ENCODE assay signal across 1 cellular context in the genomic region with DNA sequence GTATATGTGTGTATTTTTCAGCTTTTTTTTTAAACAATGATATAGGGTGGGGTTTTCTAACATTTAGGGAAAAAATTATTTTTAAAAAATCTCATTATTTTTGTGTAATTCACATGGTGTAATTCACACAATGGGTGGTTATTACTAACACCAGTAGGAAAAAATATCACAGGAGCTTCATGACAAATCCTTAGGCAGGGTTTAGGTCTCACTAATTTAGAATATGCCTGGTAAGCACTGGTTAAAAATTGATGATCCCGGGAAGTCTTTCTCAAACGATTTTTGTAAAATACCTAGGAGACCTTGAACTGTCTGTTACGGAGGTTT.
TF ChIP-seq lines count a peak whose summit lies in the region.

No MANE protein-coding gene starts in this region.

TF ChIP-seq in HCT116, 20 proteins besides CTCF, POLR2A, EP300 and RAD21 (continued from another document):
- TF ChIP-seq, protein P1, sequence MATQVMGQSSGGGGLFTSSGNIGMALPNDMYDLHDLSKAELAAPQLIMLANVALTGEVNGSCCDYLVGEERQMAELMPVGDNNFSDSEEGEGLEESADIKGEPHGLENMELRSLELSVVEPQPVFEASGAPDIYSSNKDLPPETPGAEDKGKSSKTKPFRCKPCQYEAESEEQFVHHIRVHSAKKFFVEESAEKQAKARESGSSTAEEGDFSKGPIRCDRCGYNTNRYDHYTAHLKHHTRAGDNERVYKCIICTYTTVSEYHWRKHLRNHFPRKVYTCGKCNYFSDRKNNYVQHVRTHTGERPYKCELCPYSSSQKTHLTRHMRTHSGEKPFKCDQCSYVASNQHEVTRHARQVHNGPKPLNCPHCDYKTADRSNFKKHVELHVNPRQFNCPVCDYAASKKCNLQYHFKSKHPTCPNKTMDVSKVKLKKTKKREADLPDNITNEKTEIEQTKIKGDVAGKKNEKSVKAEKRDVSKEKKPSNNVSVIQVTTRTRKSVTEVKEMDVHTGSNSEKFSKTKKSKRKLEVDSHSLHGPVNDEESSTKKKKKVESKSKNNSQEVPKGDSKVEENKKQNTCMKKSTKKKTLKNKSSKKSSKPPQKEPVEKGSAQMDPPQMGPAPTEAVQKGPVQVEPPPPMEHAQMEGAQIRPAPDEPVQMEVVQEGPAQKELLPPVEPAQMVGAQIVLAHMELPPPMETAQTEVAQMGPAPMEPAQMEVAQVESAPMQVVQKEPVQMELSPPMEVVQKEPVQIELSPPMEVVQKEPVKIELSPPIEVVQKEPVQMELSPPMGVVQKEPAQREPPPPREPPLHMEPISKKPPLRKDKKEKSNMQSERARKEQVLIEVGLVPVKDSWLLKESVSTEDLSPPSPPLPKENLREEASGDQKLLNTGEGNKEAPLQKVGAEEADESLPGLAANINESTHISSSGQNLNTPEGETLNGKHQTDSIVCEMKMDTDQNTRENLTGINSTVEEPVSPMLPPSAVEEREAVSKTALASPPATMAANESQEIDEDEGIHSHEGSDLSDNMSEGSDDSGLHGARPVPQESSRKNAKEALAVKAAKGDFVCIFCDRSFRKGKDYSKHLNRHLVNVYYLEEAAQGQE (IDR thresholded peaks at IDR 0.05; ENCODE audit: low read depth): no peak
- TF ChIP-seq SP1 (IDR thresholded peaks at IDR 0.05; ENCODE audit: low read depth) (peak; percentile 27; the same call in 1 of the 2 replicates), ZNF274 (IDR thresholded peaks at IDR 0.05; ENCODE audit: low read depth, low read length) (no peak), CBX3 (IDR thresholded peaks at IDR 0.05; ENCODE audit: low read depth) (no peak), JUND (IDR thresholded peaks at IDR 0.05) (no peak)
